1 cellular context compared by ENCODE assay signal in the genomic region with DNA sequence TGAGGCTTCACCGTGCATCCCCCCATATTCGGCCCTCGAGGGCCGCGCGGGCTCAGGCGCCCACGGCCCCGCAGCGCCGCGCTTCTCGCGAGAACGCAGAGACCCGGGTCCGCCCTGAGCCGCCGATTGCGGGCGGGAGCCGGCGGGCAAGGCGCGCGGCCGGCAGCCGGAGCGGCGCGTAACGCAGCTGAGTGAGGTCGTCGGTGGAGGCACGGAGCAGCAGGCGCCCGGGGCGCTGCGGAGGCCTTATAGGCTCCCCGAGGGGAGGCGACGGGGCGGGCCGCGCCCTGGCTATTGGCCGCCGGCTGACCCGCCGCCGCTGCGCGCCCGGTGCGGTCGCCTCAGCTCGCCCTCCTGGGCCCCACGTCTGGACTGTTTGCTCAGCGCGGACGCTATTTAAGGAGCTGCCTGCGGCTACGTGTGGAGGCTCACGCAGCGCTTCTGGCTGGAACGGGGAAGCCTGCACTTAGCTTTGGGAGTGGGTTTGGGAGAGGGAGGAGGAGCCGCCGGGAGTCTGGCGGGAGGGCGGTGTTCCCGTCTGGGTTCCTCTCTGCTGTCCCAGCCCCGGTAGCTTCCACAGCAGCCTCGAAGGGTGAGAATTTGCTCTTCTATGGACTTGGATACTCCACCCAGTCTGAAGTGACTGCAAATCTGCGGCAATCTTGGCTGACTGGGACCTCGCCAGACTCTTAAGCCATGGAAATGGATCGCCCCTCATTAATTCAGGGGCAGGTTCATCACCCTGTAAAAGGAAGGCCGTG.
TF ChIP-seq lines count a peak whose summit lies in the region.

A gene (minus strand): TSS at position 221 of the 761 bp plus-strand sequence. CDS start 195 bp downstream, at position 26.

TF ChIP-seq in SK-N-SH, 30 proteins besides CTCF, POLR2A, EP300 and RAD21 (continued from another document):
- TF ChIP-seq, protein P1, sequence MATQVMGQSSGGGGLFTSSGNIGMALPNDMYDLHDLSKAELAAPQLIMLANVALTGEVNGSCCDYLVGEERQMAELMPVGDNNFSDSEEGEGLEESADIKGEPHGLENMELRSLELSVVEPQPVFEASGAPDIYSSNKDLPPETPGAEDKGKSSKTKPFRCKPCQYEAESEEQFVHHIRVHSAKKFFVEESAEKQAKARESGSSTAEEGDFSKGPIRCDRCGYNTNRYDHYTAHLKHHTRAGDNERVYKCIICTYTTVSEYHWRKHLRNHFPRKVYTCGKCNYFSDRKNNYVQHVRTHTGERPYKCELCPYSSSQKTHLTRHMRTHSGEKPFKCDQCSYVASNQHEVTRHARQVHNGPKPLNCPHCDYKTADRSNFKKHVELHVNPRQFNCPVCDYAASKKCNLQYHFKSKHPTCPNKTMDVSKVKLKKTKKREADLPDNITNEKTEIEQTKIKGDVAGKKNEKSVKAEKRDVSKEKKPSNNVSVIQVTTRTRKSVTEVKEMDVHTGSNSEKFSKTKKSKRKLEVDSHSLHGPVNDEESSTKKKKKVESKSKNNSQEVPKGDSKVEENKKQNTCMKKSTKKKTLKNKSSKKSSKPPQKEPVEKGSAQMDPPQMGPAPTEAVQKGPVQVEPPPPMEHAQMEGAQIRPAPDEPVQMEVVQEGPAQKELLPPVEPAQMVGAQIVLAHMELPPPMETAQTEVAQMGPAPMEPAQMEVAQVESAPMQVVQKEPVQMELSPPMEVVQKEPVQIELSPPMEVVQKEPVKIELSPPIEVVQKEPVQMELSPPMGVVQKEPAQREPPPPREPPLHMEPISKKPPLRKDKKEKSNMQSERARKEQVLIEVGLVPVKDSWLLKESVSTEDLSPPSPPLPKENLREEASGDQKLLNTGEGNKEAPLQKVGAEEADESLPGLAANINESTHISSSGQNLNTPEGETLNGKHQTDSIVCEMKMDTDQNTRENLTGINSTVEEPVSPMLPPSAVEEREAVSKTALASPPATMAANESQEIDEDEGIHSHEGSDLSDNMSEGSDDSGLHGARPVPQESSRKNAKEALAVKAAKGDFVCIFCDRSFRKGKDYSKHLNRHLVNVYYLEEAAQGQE (IDR thresholded peaks at IDR 0.05; ENCODE audit: low read depth, low read length) = no peak
